In genomic region chr15:101672298-101672697, GRCh38 we compare ENCODE assay signal across 10 cellular contexts.
"Had no signal": no experiment of that assay in that cellular context is flagged by ENCODE, and none has a peak within 500 bp of the region (broad histone marks: within the 10 kb centered on the region; RNA-seq: fewer than 3 reads in every experiment).

No MANE protein-coding gene starts in this region.

- H3K4me1 ChIP-seq: upper lobe of left lung had no signal

- H3K27ac ChIP-seq: brain microvascular endothelial cell, upper lobe of left lung had no signal

- H3K36me3 ChIP-seq: brain microvascular endothelial cell had no signal

- FAIRE-seq: islet of Langerhans had no signal

- H3K4me3 ChIP-seq: upper lobe of left lung had no signal

- H3K9me3 ChIP-seq: upper lobe of left lung had no signal

- DNase-seq: activated CD4-positive, alpha-beta memory T cell treated with anti-CD3 and anti-CD28 coated beads, Interleukin-2, amount 10 ng/mL, durations not matched to agents 7 days and 5 days; activated CD4-positive, alpha-beta T cell treated with anti-CD3 and anti-CD28 coated beads for 1 hour; brain microvascular endothelial cell; cerebellar nuclear complex; stimulated activated CD4-positive, alpha-beta T cell treated with anti-CD3 and anti-CD28 coated beads, Interleukin-12 subunit alpha, Interleukin-12 subunit beta, amount 100 ng/mL, for 4 hours; stimulated activated naive CD4-positive, alpha-beta T cell; substantia nigra; T-helper 9 cell; upper lobe of left lung had no signal

- H3K27me3 ChIP-seq: brain microvascular endothelial cell, upper lobe of left lung had no signal
